Comparison of ENCODE assay signal across 22 cellular contexts in the genomic region with DNA sequence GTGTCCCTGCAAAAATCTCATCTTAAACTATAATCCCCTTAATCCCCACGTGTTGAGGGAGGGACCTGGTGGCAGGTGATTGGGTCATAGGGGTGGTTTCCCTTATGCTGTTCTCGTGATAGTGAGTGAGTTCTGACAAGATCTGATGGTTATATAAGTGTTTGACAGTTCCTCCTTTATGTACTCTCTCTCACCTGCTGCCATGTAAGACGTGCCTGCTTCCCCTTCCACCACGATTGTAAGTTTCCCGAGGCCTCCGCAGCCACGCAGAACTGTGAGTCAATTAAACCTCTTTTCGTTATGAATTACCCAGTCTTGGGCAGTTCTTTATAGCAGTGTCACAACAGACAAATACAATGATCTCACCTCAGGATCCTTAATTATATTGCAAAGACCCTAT. TPM values are rescaled to one million over a fixed set of nuclear protein-coding genes. Genes with fewer than 3 reads are reported as not detected.
DNase-seq lines count a peak whose midpoint lies in the region; ATAC-seq and TF ChIP-seq lines count a peak whose summit lies in the region.
"Had no signal": no experiment of that assay in that cellular context is flagged by ENCODE, and none has a peak within 500 bp of the region (broad histone marks: within the 10 kb centered on the region; RNA-seq: fewer than 3 reads in every experiment).

No MANE protein-coding gene starts in this region.

- H3K4me3 ChIP-seq in neural progenitor cell = no peak overlapping the region
- H3K4me3 ChIP-seq: A549; BLaER1 treated with 17β-estradiol and CSF1 and Interleukin-3, amounts not matched to agents 10 nM and 100 nM; GM23248 had no signal

- peaks cover 5% of the 10 kb centered on the region for H3F3A ChIP-seq in neural progenitor cell (ENCODE audit: low read depth)

- no peak overlapping the region for H3K9ac ChIP-seq in neural progenitor cell
- H3K9ac ChIP-seq: BLaER1 treated with 17β-estradiol and CSF1 and Interleukin-3, amounts not matched to agents 10 nM and 100 nM; GM23248 had no signal

- peak overlapping the region; percentile 36 for H3K27ac Mint-ChIP-seq in activated T-cell treated with anti-CD3 and anti-CD28 coated beads, Interleukin-2, amount 50 U/mL, for 72 hours
- peak overlapping the region; percentile 6 for H3K27ac Mint-ChIP-seq in dendritic cell treated with granulocyte-macrophage colony-stimulating factor and Interleukin-4, amounts not matched to agents 40 ng/mL and 50 ng/mL, for 4 days
- H3K27ac Mint-ChIP-seq in neural progenitor cell = peak overlapping the region; percentile 3
- H3K27ac Mint-ChIP-seq: CD4-positive, alpha-beta memory T cell had no signal

- no peak for TF ChIP-seq CTCF in neural progenitor cell (IDR thresholded peaks at IDR 0.05)

- H3K4me1 Mint-ChIP-seq in activated T-cell treated with anti-CD3 and anti-CD28 coated beads, Interleukin-2, amount 50 U/mL, for 72 hours (ENCODE audit: low read depth) = no peaks in the 10 kb centered on the region
- peaks cover 53% of the 10 kb centered on the region for H3K4me1 Mint-ChIP-seq in dendritic cell treated with granulocyte-macrophage colony-stimulating factor and Interleukin-4, amounts not matched to agents 40 ng/mL and 50 ng/mL, for 4 days (ENCODE audit: low read depth)
- H3K4me1 Mint-ChIP-seq in neural progenitor cell = peaks cover 15% of the 10 kb centered on the region

- no peak overlapping the region for H3K4me3 Mint-ChIP-seq in activated T-cell treated with anti-CD3 and anti-CD28 coated beads, Interleukin-2, amount 50 U/mL, for 72 hours
- H3K4me3 Mint-ChIP-seq in dendritic cell treated with granulocyte-macrophage colony-stimulating factor and Interleukin-4, amounts not matched to agents 40 ng/mL and 50 ng/mL, for 4 days = no peak overlapping the region
- no peak overlapping the region for H3K4me3 Mint-ChIP-seq in neural progenitor cell
- H3K4me3 Mint-ChIP-seq: CD4-positive, alpha-beta memory T cell had no signal

- H3K27me3 ChIP-seq in neural progenitor cell = peaks cover 8% of the 10 kb centered on the region
- H3K27me3 ChIP-seq: BE2C had no signal

- no peaks in the 10 kb centered on the region for H4K20me1 ChIP-seq in neural progenitor cell (ENCODE audit: low read depth)
- H4K20me1 ChIP-seq: BLaER1 treated with 17β-estradiol and CSF1 and Interleukin-3, amounts not matched to agents 10 nM and 100 nM had no signal

- DNase-seq in activated T-cell treated with anti-CD3 and anti-CD28 coated beads, Interleukin-2, amount 50 U/mL, for 72 hours = no peak
- no peak for DNase-seq in activated T-cell treated with anti-CD3 and anti-CD28 coated beads, Interleukin-2, amount 50 U/mL, for 48 hours
- DNase-seq in neural progenitor cell (ENCODE audit: low spot score) = no peak
- DNase-seq in midbrain (lab: John Stamatoyannopoulos, UW) = no peak
- no peak for DNase-seq in NCI-H2107 treated with DMSO at 0.1 percent for 48 hours (lab: John Stamatoyannopoulos, UW; ENCODE audit: unreplicated experiment)
- DNase-seq: 8988T; ACHN; AML-193; BE2C; Calu3; CD4-positive, alpha-beta memory T cell; COR-L47; DMS53; DMS79 treated with DMSO at 0.1 percent for 48 hours; GF-D8; GM23248; H7; HCEC 1CT had no signal

- H3K27ac ChIP-seq in neural progenitor cell = no peak overlapping the region
- H3K27ac ChIP-seq: A549; BLaER1 treated with 17β-estradiol and CSF1 and Interleukin-3, amounts not matched to agents 10 nM and 100 nM; GM23248 had no signal

- H3K9me3 ChIP-seq in neural progenitor cell (ENCODE audit: low read depth) = no peaks in the 10 kb centered on the region
- H3K9me3 ChIP-seq: A549, BE2C had no signal

- no peak overlapping the region for H2AFZ ChIP-seq in neural progenitor cell (replicated peaks)
- H2AFZ ChIP-seq: GM23248 had no signal

- peaks cover 4% of the 10 kb centered on the region for H3K4me1 ChIP-seq in neural progenitor cell
- H3K4me1 ChIP-seq: A549, BE2C had no signal

- H3K36me3 ChIP-seq in neural progenitor cell = no peaks in the 10 kb centered on the region
- H3K36me3 ChIP-seq: BE2C; BLaER1 treated with 17β-estradiol and CSF1 and Interleukin-3, amounts not matched to agents 10 nM and 100 nM had no signal

- intact Hi-C loops in dendritic cell treated with granulocyte-macrophage colony-stimulating factor and Interleukin-4, amounts not matched to agents 40 ng/mL and 50 ng/mL, for 4 days (cut with micrococcal nuclease) = no loop called here

- no peaks in the 10 kb centered on the region for H3K79me2 ChIP-seq in neural progenitor cell (ENCODE audit: low read depth)

- H3K4me2 ChIP-seq in neural progenitor cell = no peak overlapping the region
- H3K4me2 ChIP-seq: A549; BLaER1 treated with 17β-estradiol and CSF1 and Interleukin-3, amounts not matched to agents 10 nM and 100 nM had no signal

- H3K9me3 Mint-ChIP-seq in activated T-cell treated with anti-CD3 and anti-CD28 coated beads, Interleukin-2, amount 50 U/mL, for 72 hours = no peaks in the 10 kb centered on the region
- no peaks in the 10 kb centered on the region for H3K9me3 Mint-ChIP-seq in dendritic cell treated with granulocyte-macrophage colony-stimulating factor and Interleukin-4, amounts not matched to agents 40 ng/mL and 50 ng/mL, for 4 days
- H3K9me3 Mint-ChIP-seq in neural progenitor cell = peaks cover 2% of the 10 kb centered on the region
- H3K9me3 Mint-ChIP-seq: CD4-positive, alpha-beta memory T cell had no signal

- H3K36me3 Mint-ChIP-seq in activated T-cell treated with anti-CD3 and anti-CD28 coated beads, Interleukin-2, amount 50 U/mL, for 72 hours (ENCODE audit: insufficient read depth in 2 of 2) = no peaks in the 10 kb centered on the region
- no peaks in the 10 kb centered on the region for H3K36me3 Mint-ChIP-seq in dendritic cell treated with granulocyte-macrophage colony-stimulating factor and Interleukin-4, amounts not matched to agents 40 ng/mL and 50 ng/mL, for 4 days (ENCODE audit: low read depth)
- H3K36me3 Mint-ChIP-seq in neural progenitor cell = no peaks in the 10 kb centered on the region
- H3K36me3 Mint-ChIP-seq: CD4-positive, alpha-beta memory T cell had no signal

- no peaks in the 10 kb centered on the region for H3K27me3 Mint-ChIP-seq in activated T-cell treated with anti-CD3 and anti-CD28 coated beads, Interleukin-2, amount 50 U/mL, for 72 hours (ENCODE audit: low read depth)
- peaks cover 1% of the 10 kb centered on the region for H3K27me3 Mint-ChIP-seq in dendritic cell treated with granulocyte-macrophage colony-stimulating factor and Interleukin-4, amounts not matched to agents 40 ng/mL and 50 ng/mL, for 4 days
- H3K27me3 Mint-ChIP-seq in neural progenitor cell (ENCODE audit: insufficient read depth, low read depth) = peaks cover 15% of the 10 kb centered on the region
- H3K27me3 Mint-ChIP-seq: CD4-positive, alpha-beta memory T cell had no signal

- ATAC-seq in activated T-cell treated with anti-CD3 and anti-CD28 coated beads, Interleukin-2, amount 50 U/mL, for 72 hours (replicated peaks in 1 of 2) = no peak
- no peak for ATAC-seq in HG02798 (IDR thresholded peaks at IDR 0.05; ENCODE audit: poor library complexity, unreplicated experiment)
- ATAC-seq: A549 had no signal

RNA-seq across cellular contexts. Expression of gene MAP1LC3B2, which starts 45.2 kb away (rescaled TPM):
- total RNA-seq in activated T-cell treated with anti-CD3 and anti-CD28 coated beads, Interleukin-2, amount 50 U/mL, for 72 hours = 1 to 10 TPM; 2.0 to 2.1 TPM
- total RNA-seq in neural progenitor cell (ENCODE audit: low replicate concordance) = 0.39 and 1.5 TPM in 2 replicates
- total RNA-seq: H7 had no signal
